21 cellular contexts compared by ENCODE assay signal in genomic region chr7:46212425-46213153, GRCh38.
DNase-seq lines count a peak whose midpoint lies in the region; ATAC-seq, FAIRE-seq and TF ChIP-seq lines count a peak whose summit lies in the region.
"Had no signal": no experiment of that assay in that cellular context is flagged by ENCODE, and none has a peak within 500 bp of the region (broad histone marks: within the 10 kb centered on the region; RNA-seq: fewer than 3 reads in every experiment).

No MANE protein-coding gene starts in this region.

- ATAC-seq in IMR-90 (ENCODE audit: low read depth) (no peak), GM19452 (IDR thresholded peaks at IDR 0.05; ENCODE audit: unreplicated experiment) (no peak)
- ATAC-seq: CD8-positive, alpha-beta T cell had no signal

- H3K18ac ChIP-seq in IMR-90 (ENCODE audit: low read depth, low read length) (no peak overlapping the region), H1 (ENCODE audit: extremely low read depth, low read length) (no peak overlapping the region), neuronal stem cell (ENCODE audit: low read length) (peak overlapping the region; percentile 67)

- H2BK5ac ChIP-seq in IMR-90 (ENCODE audit: low read depth, low read length, poor library complexity, severe bottlenecking), result no peak overlapping the region
- H2BK5ac ChIP-seq in H1 (ENCODE audit: low read depth, low read length), result no peak overlapping the region
- H2BK5ac ChIP-seq in neuronal stem cell (ENCODE audit: low read length), result no peak overlapping the region

- TF ChIP-seq CTCF in IMR-90 (conservative IDR thresholded peaks at IDR 0.05; ENCODE audit: low read depth, low read length) (no peak), H1 (IDR thresholded peaks at IDR 0.05; ENCODE audit: control extremely low read depth in 1 of 3, insufficient read depth in 1 of 3, low read depth in 1 of 3, low read length in 3 of 3) (no peak), sigmoid colon (IDR thresholded peaks at IDR 0.05) (no peak), coronary artery (IDR thresholded peaks at IDR 0.05) (no peak)

- dilution Hi-C loops in IMR-90 (cut with HindIII; ENCODE audit: low sequenced_read_pairs, unreplicated experiment), result no loop called here

- CTCF ChIA-PET in IMR-90 (lab: Yijun Ruan, JAX), result no interaction called here
- CTCF ChIA-PET in H1 (lab: Charles Lee; ENCODE audit: partially characterized antibody), result interaction anchor here (1.2 to 1.5 kb wide), 2 partner anchors 56 to 83 kb away, joined by 3 read pairs; no protein-coding TSS in a partner anchor

- no peak overlapping the region for H2BK12ac ChIP-seq in H1 (ENCODE audit: low read depth, low read length)
- no peak overlapping the region for H2BK12ac ChIP-seq in neuronal stem cell (ENCODE audit: low read length)

- H3K36me3 ChIP-seq in IMR-90 (ENCODE audit: control insufficient read depth, insufficient read depth, low read length) (no peaks in the 10 kb centered on the region), H1 (ENCODE audit: control insufficient read depth in 2 of 4, insufficient read depth in 4 of 4, low read length in 3 of 4) (no peaks in the 10 kb centered on the region), neuronal stem cell (replicated peaks in 1 of 2; ENCODE audit: control insufficient read depth in 2 of 2, insufficient read depth in 2 of 2, low read length in 2 of 2) (no peaks in the 10 kb centered on the region), sigmoid colon (no peaks in the 10 kb centered on the region)
- H3K36me3 ChIP-seq: BLaER1 had no signal

- H3K4me1 ChIP-seq in IMR-90 (ENCODE audit: control insufficient read depth, insufficient read depth, low read length) (peaks cover 6% of the 10 kb centered on the region; the same call in 1 of the 2 replicates), H1 (replicated peaks in 1 of 4; ENCODE audit: control insufficient read depth in 3 of 4, insufficient read depth in 4 of 4, low read length in 3 of 4) (no peaks in the 10 kb centered on the region; a peak in 1 of 7 replicates), neuronal stem cell (ENCODE audit: control insufficient read depth in 2 of 2, insufficient read depth in 1 of 2, low read depth in 1 of 2, low read length in 2 of 2) (peaks cover 7 to 9% of the 10 kb centered on the region in 2 donors), sigmoid colon (no peaks in the 10 kb centered on the region)
- H3K4me1 ChIP-seq: BLaER1 had no signal

- H3K79me2 ChIP-seq in H1 (ENCODE audit: control insufficient read depth in 1 of 2, insufficient read depth in 2 of 2, low read length in 2 of 2), result no peaks in the 10 kb centered on the region

- no peak for FAIRE-seq in H1 (lab: Jason Lieb, UNC)
- FAIRE-seq: D721Med, GM12891, GM18507 had no signal

- no peak for TF ChIP-seq RAD21 in IMR-90 (IDR thresholded peaks at IDR 0.05; ENCODE audit: low read length)
- no peak for TF ChIP-seq RAD21 in H1 (IDR thresholded peaks at IDR 0.05 in 1 of 2, conservative IDR thresholded peaks at IDR 0.05 in 1 of 2; ENCODE audit: low read depth in 2 of 2, low read length in 2 of 2)

- H2BK15ac ChIP-seq in IMR-90 (ENCODE audit: low read depth, low read length), result 0 out of 3 replicates have a peak overlapping the region, but pooled peaks have one; percentile 37
- H2BK15ac ChIP-seq in H1 (ENCODE audit: low read length), result no peak overlapping the region
- no peak overlapping the region for H2BK15ac ChIP-seq in neuronal stem cell (ENCODE audit: low read length)

- H3K23ac ChIP-seq in IMR-90 (ENCODE audit: low read depth, low read length), result no peak overlapping the region
- no peak overlapping the region for H3K23ac ChIP-seq in H1 (ENCODE audit: insufficient read length)
- no peak overlapping the region for H3K23ac ChIP-seq in neuronal stem cell (ENCODE audit: low read depth, low read length, poor library complexity)

- no TSS peak for BruUV-seq in IMR-90 (replicated peaks; lab: Mats Ljungman, UMichigan)

- no peak overlapping the region for H4K5ac ChIP-seq in IMR-90 (ENCODE audit: low read depth, low read length)
- H4K5ac ChIP-seq in H1 (ENCODE audit: insufficient read length, low read depth, low read length), result no peak overlapping the region

- H3K4ac ChIP-seq in IMR-90 (ENCODE audit: low read depth, low read length), result no peak overlapping the region
- no peak overlapping the region for H3K4ac ChIP-seq in H1 (replicated peaks; ENCODE audit: insufficient read length, low read depth, low read length)
- no peak overlapping the region for H3K4ac ChIP-seq in neuronal stem cell (ENCODE audit: low read length)

- DNase-seq in IMR-90 (no peak), H1 (ENCODE audit: low read depth in 1 of 2, low spot score in 2 of 2) (peak in 1 of 2 experiments; percentile 20), neuronal stem cell (ENCODE audit: low spot score) (no peak), sigmoid colon (no peak), coronary artery (ENCODE audit: low spot score) (no peak)
- DNase-seq: Caco-2; CD4-positive, CD25-positive, alpha-beta regulatory T cell; CD8-positive, alpha-beta T cell; DMS 273 treated with DMSO at 0.1 percent for 48 hours; DMS53; DMS79 treated with DMSO at 0.1 percent for 48 hours; GF-D8; GOT3; H7; HCEC 1CT had no signal

- H3K9me3 ChIP-seq in IMR-90 (ENCODE audit: control insufficient read depth, insufficient read depth, low read length) (no peaks in the 10 kb centered on the region), H1 (ENCODE audit: insufficient read depth in 2 of 2, low read depth in 1 of 2, low read length in 1 of 2) (no peaks in the 10 kb centered on the region), neuronal stem cell (replicated peaks in 1 of 2; ENCODE audit: control insufficient read depth in 2 of 2, insufficient read depth in 1 of 2, low read depth in 1 of 2, low read length in 2 of 2) (no peaks in the 10 kb centered on the region), sigmoid colon (no peaks in the 10 kb centered on the region)
- H3K9me3 ChIP-seq: BLaER1, Caco-2 had no signal

- no peak overlapping the region for H2AK5ac ChIP-seq in IMR-90 (ENCODE audit: low read depth, low read length)
- no peak overlapping the region for H2AK5ac ChIP-seq in H1 (ENCODE audit: low read depth, low read length)
- H2AK5ac ChIP-seq in neuronal stem cell (ENCODE audit: low read depth, low read length), result peak overlapping the region; percentile 82

- H3K27ac ChIP-seq in IMR-90 (ENCODE audit: insufficient read depth, low read length) (no peak overlapping the region), H1 (ENCODE audit: low read depth, low read length) (no peak overlapping the region), neuronal stem cell (replicated peaks; ENCODE audit: low read length) (no peak overlapping the region), sigmoid colon (no peak overlapping the region), coronary artery (no peak overlapping the region)
- H3K27ac ChIP-seq: BLaER1, C4-2B had no signal

- TF ChIP-seq EP300 in H1 (IDR thresholded peaks at IDR 0.05; ENCODE audit: borderline replicate concordance in 1 of 2, low read depth in 2 of 2, low read length in 2 of 2), result no peak
- TF ChIP-seq EP300 in sigmoid colon (IDR thresholded peaks at IDR 0.05), result no peak

- in situ Hi-C loops in IMR-90 (cut with MboI; ENCODE audit: low sequenced_read_pairs), result no loop called here

- H4K8ac ChIP-seq in IMR-90 (ENCODE audit: low read depth in 2 of 2, low read length in 2 of 2) (no peak overlapping the region), H1 (ENCODE audit: extremely low read depth, insufficient read depth, low read length) (peak overlapping the region; percentile 32; the same call in 1 of the 2 replicates), neuronal stem cell (ENCODE audit: low read depth, low read length) (no peak overlapping the region)

- no peaks in the 10 kb centered on the region for H4K20me1 ChIP-seq in IMR-90 (ENCODE audit: insufficient read depth, low read length)
- H4K20me1 ChIP-seq in H1 (replicated peaks in 1 of 2; ENCODE audit: control insufficient read depth in 1 of 2, insufficient read depth in 2 of 2, low read length in 2 of 2), result no peaks in the 10 kb centered on the region
- H4K20me1 ChIP-seq: BLaER1 had no signal

- H3K23me2 ChIP-seq in H1 (ENCODE audit: low read depth, low read length), result no peaks in the 10 kb centered on the region

- no peaks in the 10 kb centered on the region for H3K79me1 ChIP-seq in IMR-90 (ENCODE audit: low read depth in 1 of 2, low read length in 2 of 2)
- no peaks in the 10 kb centered on the region for H3K79me1 ChIP-seq in H1 (ENCODE audit: low read depth, low read length)
- no peaks in the 10 kb centered on the region for H3K79me1 ChIP-seq in neuronal stem cell (ENCODE audit: low read depth, low read length)

- no peak overlapping the region for H3K14ac ChIP-seq in IMR-90 (replicated peaks; ENCODE audit: low read depth, low read length)
- H3K14ac ChIP-seq in H1 (ENCODE audit: insufficient read length), result no peak overlapping the region
- H3K14ac ChIP-seq in neuronal stem cell (ENCODE audit: low read length), result no peak overlapping the region

- H2AK9ac ChIP-seq in IMR-90 (replicated peaks; ENCODE audit: low read depth, low read length, poor library complexity), result no peak overlapping the region

- peaks cover 2% of the 10 kb centered on the region; the same call in 1 of the 2 replicates for H3K27me3 ChIP-seq in IMR-90 (ENCODE audit: control insufficient read depth, insufficient read depth, low read length)
- H3K27me3 ChIP-seq in H1 (replicated peaks in 1 of 4; ENCODE audit: control insufficient read depth in 3 of 4, extremely low read depth in 1 of 4, insufficient read depth in 3 of 4, low read length in 3 of 4), result no peaks in the 10 kb centered on the region
- no peaks in the 10 kb centered on the region for H3K27me3 ChIP-seq in neuronal stem cell (ENCODE audit: control insufficient read depth in 3 of 3, insufficient read depth in 3 of 3, low read depth in 1 of 3, low read length in 3 of 3)
- H3K27me3 ChIP-seq in sigmoid colon, result no peaks in the 10 kb centered on the region
- H3K27me3 ChIP-seq: BLaER1 had no signal

- intact Hi-C loops in IMR-90 (cut with micrococcal nuclease), result no loop called here
- intact Hi-C loops in sigmoid colon (cut with DNase I), result no loop called here

- H3K4me2 ChIP-seq in IMR-90 (ENCODE audit: low read depth, low read length) (no peak overlapping the region), H1 (ENCODE audit: insufficient read depth in 1 of 2, low read depth in 2 of 2, low read length in 2 of 2) (no peak overlapping the region), neuronal stem cell (ENCODE audit: insufficient read depth, low read length, poor library complexity, severe bottlenecking) (no peak overlapping the region)
- H3K4me2 ChIP-seq: BLaER1 had no signal

- TF ChIP-seq POLR2A in IMR-90 (IDR thresholded peaks at IDR 0.05; ENCODE audit: low read depth, low read length) (no peak), H1 (IDR thresholded peaks at IDR 0.05; ENCODE audit: control extremely low read depth in 1 of 2, low read depth in 2 of 2, low read length in 2 of 2) (no peak), sigmoid colon (IDR thresholded peaks at IDR 0.05) (no peak)

- H3K9ac ChIP-seq in IMR-90 (ENCODE audit: low read depth, low read length) (no peak overlapping the region), H1 (replicated peaks in 1 of 4; ENCODE audit: extremely low read depth in 1 of 4, low read depth in 3 of 4, low read length in 3 of 4) (no peak overlapping the region), neuronal stem cell (ENCODE audit: low read depth, low read length, poor library complexity) (no peak overlapping the region)
- H3K9ac ChIP-seq: BLaER1 had no signal

- H2BK120ac ChIP-seq in IMR-90 (ENCODE audit: low read depth, low read length) (no peak overlapping the region), H1 (replicated peaks; ENCODE audit: low read depth, low read length) (no peak overlapping the region), neuronal stem cell (ENCODE audit: low read depth, low read length) (no peak overlapping the region)

- 0 out of 2 replicates have a peak, but pooled peaks cover 3% of the 10 kb centered on the region for H3K9me1 ChIP-seq in IMR-90 (ENCODE audit: insufficient read depth, low read length)

- POLR2A ChIA-PET in IMR-90 (lab: Charles Lee; ENCODE audit: unreplicated experiment), result no interaction called here
- POLR2A ChIA-PET in H1 (lab: Charles Lee; ENCODE audit: partially characterized antibody), result no interaction called here

- H2BK20ac ChIP-seq in IMR-90 (ENCODE audit: low read depth, low read length) (no peak overlapping the region), H1 (ENCODE audit: low read length) (no peak overlapping the region)

- H3K56ac ChIP-seq in IMR-90 (ENCODE audit: extremely low read depth, insufficient read depth, low read length) (no peak overlapping the region), H1 (replicated peaks; ENCODE audit: insufficient read length, low read depth, low read length) (no peak overlapping the region)

- H3K4me3 ChIP-seq in IMR-90 (ENCODE audit: insufficient read depth, low read depth, low read length), result no peak overlapping the region
- H3K4me3 ChIP-seq in H1 (ENCODE audit: extremely low read depth in 1 of 4, insufficient read depth in 2 of 4, low read depth in 3 of 4, low read length in 4 of 4), result no peak overlapping the region
- no peak overlapping the region for H3K4me3 ChIP-seq in neuronal stem cell (ENCODE audit: low read length in 2 of 2)
- H3K4me3 ChIP-seq in sigmoid colon, result no peak overlapping the region
- no peak overlapping the region for H3K4me3 ChIP-seq in coronary artery
- H3K4me3 ChIP-seq: BLaER1 had no signal

- H2AFZ ChIP-seq in IMR-90 (replicated peaks; ENCODE audit: low read length, poor library complexity) (peak overlapping the region; percentile 6), H1 (ENCODE audit: low read length) (no peak overlapping the region), neuronal stem cell (ENCODE audit: low read length) (no peak overlapping the region)

- H4K91ac ChIP-seq in IMR-90 (ENCODE audit: insufficient read depth, low read depth, low read length) (no peak overlapping the region), H1 (replicated peaks; ENCODE audit: insufficient read length, low read length) (no peak overlapping the region), neuronal stem cell (ENCODE audit: low read depth, low read length, poor library complexity) (peak overlapping the region; percentile 60)

- WGBS in IMR-90 (ENCODE audit: extremely low coverage in 2 of 2, insufficient read length in 1 of 2), 2 experiments, result no CpG with 5 or more reads among the region's 8 CpGs
- WGBS in H1 (ENCODE audit: extremely low coverage in 1 of 2, insufficient coverage in 1 of 2, insufficient read length in 1 of 2, insufficient replicate concordance in 2 of 2, low coverage in 1 of 2, low lambda C conversion rate in 2 of 2, missing lambda C conversion rate in 1 of 2), 2 experiments, result 77% methylated on average over 7 of the region's 8 CpGs; no CpG with 5 or more reads in 1 of the 2 experiments
- WGBS in neuronal stem cell (ENCODE audit: extremely low coverage in 2 of 2, insufficient read length in 2 of 2, insufficient replicate concordance in 1 of 2), 2 donors, result no CpG with 5 or more reads among the region's 8 CpGs
- 64 to 82% methylated on average over 8 of the region's 8 CpGs for WGBS in sigmoid colon, 2 donors
